In genomic region chr11:116853461-116854073, GRCh38 we compare ENCODE assay signal across 8 cellular contexts.
DNase-seq lines count a peak whose midpoint lies in the region; ATAC-seq and TF ChIP-seq lines count a peak whose summit lies in the region.

No MANE protein-coding gene starts in this region.

- peak overlapping the region; percentile 28; the same call in 1 of the 2 replicates for H2AFZ ChIP-seq in KMS-11 (ENCODE audit: low read depth)

- CTCF ChIA-PET in GM10248 (lab: Yijun Ruan, JAX), result interaction anchor here (0.7 to 6.9 kb wide), 14 partner anchors 11 to 373 kb away, joined by 3 to 49 read pairs (median 5); partner anchors contain the start of genes APOA1 and APOA5

- POLR2A ChIA-PET in GM10248 (lab: Yijun Ruan, JAX), result interaction anchor here (0.5 to 1.0 kb wide), 4 partner anchors 143 to 1727 kb away, joined by 3 to 4 read pairs (median 3); no protein-coding TSS in a partner anchor

- TF ChIP-seq CTCF in GM10248 (IDR thresholded peaks at IDR 0.05; ENCODE audit: control extremely low read depth, extremely low read depth, low read depth, missing control alignments) (no peak), KMS-11 (conservative IDR thresholded peaks at IDR 0.05; ENCODE audit: low read depth, low read length) (no peak)

- no peaks in the 10 kb centered on the region for H3K79me2 ChIP-seq in KMS-11 (ENCODE audit: insufficient read depth, low read depth)

- peak overlapping the region; percentile 43; the same call in 1 of the 2 replicates for H3K9ac ChIP-seq in KMS-11

- peak; percentile 97 for ATAC-seq in GM21786 (IDR thresholded peaks at IDR 0.05; ENCODE audit: unreplicated experiment)

- no peaks in the 10 kb centered on the region for H3K36me3 ChIP-seq in KMS-11 (ENCODE audit: insufficient read depth)
- H3K36me3 ChIP-seq in effector memory CD4-positive, alpha-beta T cell (ENCODE audit: control insufficient read depth, insufficient read depth, low read length), result peaks cover 23% of the 10 kb centered on the region

- peak overlapping the region; percentile 92 for H3K27ac ChIP-seq in KMS-11
- H3K27ac ChIP-seq in effector memory CD4-positive, alpha-beta T cell (ENCODE audit: insufficient read depth, low read length, poor library complexity, severe bottlenecking), result peak overlapping the region; percentile 55

- H4K20me1 ChIP-seq in KMS-11 (ENCODE audit: insufficient read depth), result no peaks in the 10 kb centered on the region

- H3K4me3 ChIP-seq in KMS-11 (IDR thresholded peaks at IDR 0.05; ENCODE audit: insufficient read depth, low read depth, low read length), result no peak overlapping the region
- H3K4me3 ChIP-seq in effector memory CD4-positive, alpha-beta T cell (ENCODE audit: insufficient read depth, low read depth, low read length, poor library complexity, severe bottlenecking), result peak overlapping the region; percentile 7

- no peaks in the 10 kb centered on the region for H3K9me3 ChIP-seq in effector memory CD4-positive, alpha-beta T cell (ENCODE audit: control insufficient read depth, low read length)

- no peaks in the 10 kb centered on the region for H3K27me3 ChIP-seq in KMS-11 (ENCODE audit: insufficient read depth, low read depth)
- H3K27me3 ChIP-seq in effector memory CD4-positive, alpha-beta T cell (replicated peaks; ENCODE audit: control insufficient read depth, insufficient read depth, low read length, poor library complexity, severe bottlenecking), result no peaks in the 10 kb centered on the region

- H3K4me2 ChIP-seq in KMS-11, result peak overlapping the region; percentile 83

- DNase-seq in GM10248 (ENCODE audit: extremely low spot score) (peak; percentile 88), hippocampal formation (lab: John Stamatoyannopoulos, UW) (no peak), NCI-H128 (lab: John Stamatoyannopoulos, UW; ENCODE audit: unreplicated experiment) (no peak)
- DNase-seq in activated CD4-positive, CD25-positive, alpha-beta regulatory T cell (lab: John Stamatoyannopoulos, UW), result peak in 3 of 4 experiments; percentile 21 to 43 (median 26)
- DNase-seq in effector memory CD4-positive, alpha-beta T cell, result peak; percentile 31 to 52 (median 45)
- peak; percentile 22 for DNase-seq in stimulated activated CD4-positive, alpha-beta T cell treated with anti-CD3 and anti-CD28 coated beads, Interleukin-12 subunit alpha, Interleukin-12 subunit beta, amount 100 ng/mL, for 4 hours

- peaks cover 46% of the 10 kb centered on the region for H3K4me1 ChIP-seq in KMS-11 (ENCODE audit: low read depth, poor library complexity, severe bottlenecking)
- peaks cover 57% of the 10 kb centered on the region for H3K4me1 ChIP-seq in effector memory CD4-positive, alpha-beta T cell (ENCODE audit: control insufficient read depth, insufficient read depth, low read length, poor library complexity, severe bottlenecking)

Comparison
In these comparisons a context has a peak if more than half of its experiments do, and no peak if none do; other contexts are left out.
1. DNase-seq: peak in GM10248 (single experiment), activated CD4-positive, CD25-positive, alpha-beta regulatory T cell (3 of 4), effector memory CD4-positive, alpha-beta T cell (3 of 3) and stimulated activated CD4-positive, alpha-beta T cell treated with anti-CD3 and anti-CD28 coated beads, Interleukin-12 subunit alpha, Interleukin-12 subunit beta, amount 100 ng/mL, for 4 hours (single experiment); none in hippocampal formation (0 of 2) and NCI-H128 (single experiment).